ENCODE assay signal across 14 cellular contexts in the genomic region with DNA sequence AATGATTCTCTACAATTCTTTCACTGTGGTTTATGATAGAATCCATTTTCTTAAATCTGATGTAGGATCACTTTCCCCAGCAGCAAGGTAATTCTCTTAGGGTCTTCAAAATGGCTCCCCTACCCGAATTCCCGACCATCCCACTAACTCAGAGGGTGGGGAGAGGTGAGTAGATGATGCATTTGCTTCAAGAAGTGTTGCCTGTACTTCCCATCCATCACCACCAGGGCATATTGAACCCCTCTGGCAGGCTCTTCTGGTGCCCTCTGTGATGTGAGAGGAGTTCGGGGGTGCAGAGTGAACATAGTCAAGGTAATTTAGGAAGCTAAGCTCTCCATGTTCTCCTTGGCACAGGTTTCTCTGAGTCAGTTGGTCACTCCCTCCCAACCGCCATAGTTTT. TPM values are rescaled to one million over a fixed set of nuclear protein-coding genes. Genes with fewer than 3 reads are reported as not detected.
DNase-seq lines count a peak whose midpoint lies in the region; ATAC-seq and TF ChIP-seq lines count a peak whose summit lies in the region.
"Had no signal": no experiment of that assay in that cellular context is flagged by ENCODE, and none has a peak within 500 bp of the region (broad histone marks: within the 10 kb centered on the region; RNA-seq: fewer than 3 reads in every experiment).

No MANE protein-coding gene starts in this region.

- H3K27ac Mint-ChIP-seq in chondrocyte (ENCODE audit: unreplicated experiment) = no peak overlapping the region
- H3K27ac Mint-ChIP-seq in neural crest cell (ENCODE audit: unreplicated experiment) = peak overlapping the region; percentile 63

- H3K9ac ChIP-seq in Loucy (ENCODE audit: low read depth, low read length, poor library complexity, severe bottlenecking) = no peak overlapping the region

- no peaks in the 10 kb centered on the region for H3K79me2 ChIP-seq in DOHH2 (ENCODE audit: control insufficient read depth, low read length)
- peaks cover 34% of the 10 kb centered on the region for H3K79me2 ChIP-seq in Loucy (ENCODE audit: insufficient read depth, low read length)

- H3K9me3 ChIP-seq in DOHH2 (ENCODE audit: control insufficient read depth, insufficient read depth, low read length) (no peaks in the 10 kb centered on the region), Loucy (ENCODE audit: insufficient read depth, low read depth, low read length) (no peaks in the 10 kb centered on the region), tibial nerve (no peaks in the 10 kb centered on the region)

- H3K4me3 ChIP-seq in DOHH2 (ENCODE audit: low read length) (no peak overlapping the region), Loucy (ENCODE audit: low read length, poor library complexity, severe bottlenecking) (no peak overlapping the region), tibial nerve (no peak overlapping the region)

- no peaks in the 10 kb centered on the region for H3K9me2 ChIP-seq in DOHH2 (replicated peaks; ENCODE audit: control insufficient read depth, low read length)
- no peaks in the 10 kb centered on the region for H3K9me2 ChIP-seq in Loucy (replicated peaks; ENCODE audit: low read depth, low read length)

- TF ChIP-seq CTCF in DOHH2 (IDR thresholded peaks at IDR 0.05; ENCODE audit: low read depth, low read length, poor library complexity, severe bottlenecking) (peak; percentile 20), Loucy (conservative IDR thresholded peaks at IDR 0.05; ENCODE audit: low read length) (peak; percentile 61), chondrocyte (IDR thresholded peaks at IDR 0.05) (peak; percentile 36), neural crest cell (conservative IDR thresholded peaks at IDR 0.05) (peak; percentile 51), tibial nerve (IDR thresholded peaks at IDR 0.05) (peak in 2 of 5 experiments; percentile 9 to 10)

- H3K36me3 ChIP-seq in DOHH2 (ENCODE audit: control insufficient read depth, low read length) (no peaks in the 10 kb centered on the region), Loucy (ENCODE audit: insufficient read depth, low read length) (no peaks in the 10 kb centered on the region), tibial nerve (no peaks in the 10 kb centered on the region)

- H3K4me3 Mint-ChIP-seq in chondrocyte (ENCODE audit: unreplicated experiment) (no peak overlapping the region), neural crest cell (no peak overlapping the region)
- H3K4me3 Mint-ChIP-seq: effector memory CD8-positive, alpha-beta T cell had no signal

- no peak for ATAC-seq in GM18873 (IDR thresholded peaks at IDR 0.05; ENCODE audit: low FRiP score, unreplicated experiment)
- ATAC-seq: effector memory CD8-positive, alpha-beta T cell had no signal

- H3K4me1 Mint-ChIP-seq in chondrocyte (ENCODE audit: low read depth) (peaks cover under 1% of the 10 kb centered on the region), neural crest cell (peaks cover 78% of the 10 kb centered on the region)

- H3K27me3 ChIP-seq in DOHH2 (ENCODE audit: control insufficient read depth, low read length) (peaks cover 15% of the 10 kb centered on the region; the same call in 1 of the 2 replicates), Loucy (ENCODE audit: insufficient read depth, low read length, poor library complexity, severe bottlenecking) (no peaks in the 10 kb centered on the region), tibial nerve (no peaks in the 10 kb centered on the region)

- H3K4me1 ChIP-seq in DOHH2 (ENCODE audit: control insufficient read depth, low read length) = no peaks in the 10 kb centered on the region
- H3K4me1 ChIP-seq in Loucy (ENCODE audit: insufficient read depth, low read length, poor library complexity, severe bottlenecking) = peaks cover 23% of the 10 kb centered on the region
- peaks cover 0 to 75% (median 2%) of the 10 kb centered on the region in 4 donors for H3K4me1 ChIP-seq in tibial nerve

- no peak for TF ChIP-seq POLR2A in tibial nerve (IDR thresholded peaks at IDR 0.05)

- no peak overlapping the region for H3K27ac ChIP-seq in DOHH2 (ENCODE audit: low read depth, low read length)
- peak overlapping the region in 1 of 4 donors; percentile 68 for H3K27ac ChIP-seq in tibial nerve

- no peaks in the 10 kb centered on the region for H3K36me3 Mint-ChIP-seq in chondrocyte (ENCODE audit: low read depth)
- no peaks in the 10 kb centered on the region for H3K36me3 Mint-ChIP-seq in neural crest cell (ENCODE audit: low read depth)

- TF ChIP-seq EP300 in tibial nerve (IDR thresholded peaks at IDR 0.05) = no peak

- H4K20me1 ChIP-seq in DOHH2 (ENCODE audit: control insufficient read depth, insufficient read depth, low read depth, low read length) (no peaks in the 10 kb centered on the region), Loucy (ENCODE audit: insufficient read depth, low read length, poor library complexity, severe bottlenecking) (peaks cover 12% of the 10 kb centered on the region)

- 95 to 97% methylated on average over 4 of the region's 4 CpGs for WGBS in tibial nerve, 2 donors

- H3F3A ChIP-seq in DOHH2 (ENCODE audit: control insufficient read depth, insufficient read depth) (no peaks in the 10 kb centered on the region), Loucy (ENCODE audit: low read depth) (no peaks in the 10 kb centered on the region)

- H3K9me3 Mint-ChIP-seq in chondrocyte (ENCODE audit: low read depth) (no peaks in the 10 kb centered on the region), neural crest cell (no peaks in the 10 kb centered on the region)
- H3K9me3 Mint-ChIP-seq: effector memory CD8-positive, alpha-beta T cell had no signal

- H2AFZ ChIP-seq in Loucy (ENCODE audit: low read length) = no peak overlapping the region

- DNase-seq in chondrocyte (ENCODE audit: low spot score) (no peak), neural crest cell (ENCODE audit: low read depth, low spot score) (no peak), activated gamma-delta T cell treated with Interleukin-2 at 50 U/mL for 16 hours (no peak), Kasumi-1 (lab: John Stamatoyannopoulos, UW) (no peak), tibial nerve (ENCODE audit: low spot score in 2 of 2) (no peak)
- DNase-seq: COR-L47; effector memory CD8-positive, alpha-beta T cell; mesenchymal stem cell; NCI-H446; RPMI8226; T1000 had no signal

- no peak overlapping the region for H3K4me2 ChIP-seq in DOHH2 (ENCODE audit: low read length)
- H3K4me2 ChIP-seq in Loucy (ENCODE audit: low read depth, low read length, poor library complexity, severe bottlenecking) = no peak overlapping the region

- no peaks in the 10 kb centered on the region for H3K27me3 Mint-ChIP-seq in chondrocyte (ENCODE audit: low read depth)
- no peaks in the 10 kb centered on the region for H3K27me3 Mint-ChIP-seq in neural crest cell (ENCODE audit: low read depth)

RNA-seq across cellular contexts. Expression of gene ZNRF3, which starts 52.3 kb away (rescaled TPM):
- total RNA-seq in chondrocyte (6.7 to 7.7 TPM (median 6.7 TPM) in 3 replicates), neural crest cell (18.5 and 18.9 TPM in 2 replicates), tibial nerve (10 to 100 TPM; 18.0 to 37.9 (median 23.5) TPM)
